In the genomic region with DNA sequence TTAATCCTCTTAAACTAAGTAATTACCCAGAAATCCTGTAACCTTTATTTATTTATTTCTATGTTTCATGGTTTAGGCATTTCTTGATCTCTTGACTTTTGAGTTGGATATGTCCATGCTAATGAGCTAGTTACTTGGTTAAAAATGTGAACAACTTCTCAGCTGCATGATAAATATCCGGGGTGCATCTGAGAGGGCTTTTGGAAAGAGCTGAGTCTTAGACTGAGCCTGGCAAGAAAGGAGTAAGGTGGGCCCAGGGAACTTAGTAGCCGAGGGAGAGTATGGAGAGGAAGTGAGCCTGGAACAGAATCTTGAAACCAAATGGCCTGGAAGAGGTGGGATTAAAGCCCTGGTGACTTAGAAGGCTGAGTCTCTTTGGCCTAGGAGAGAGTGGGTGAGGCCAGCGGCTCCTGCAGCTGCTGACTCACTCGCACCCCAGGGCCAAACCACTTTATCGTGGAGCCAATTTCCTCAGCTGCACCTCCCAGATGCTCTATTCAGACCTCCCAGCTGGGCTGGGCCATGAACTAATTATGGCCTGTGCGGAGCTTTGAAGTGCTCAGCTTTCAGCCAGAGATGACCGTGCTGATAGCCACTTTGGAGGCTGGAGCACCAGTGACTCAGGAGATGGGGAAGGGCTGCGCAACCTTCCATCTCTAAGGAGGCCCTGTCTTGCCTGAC, we compare ENCODE assay signal across 12 cellular contexts. TPM values are rescaled to one million over a fixed set of nuclear protein-coding genes. Genes with fewer than 3 reads are reported as not detected.
DNase-seq lines count a peak whose midpoint lies in the region; ATAC-seq, FAIRE-seq and TF ChIP-seq lines count a peak whose summit lies in the region.
"Had no signal": no experiment of that assay in that cellular context is flagged by ENCODE, and none has a peak within 500 bp of the region (broad histone marks: within the 10 kb centered on the region; RNA-seq: fewer than 3 reads in every experiment).

No MANE protein-coding gene starts in this region.

- DNase-seq in DMS153 (lab: John Stamatoyannopoulos, UW) = peak; percentile 70
- DNase-seq in DMS153 treated with DMSO at 0.1 percent for 48 hours (lab: John Stamatoyannopoulos, UW; ENCODE audit: unreplicated experiment) = no peak
- peak; percentile 78 for DNase-seq in NOMO-1 treated with dmso at 0.1 percent for 144 hours (lab: John Stamatoyannopoulos, UW; ENCODE audit: unreplicated experiment)
- peak; percentile 1 to 97 for DNase-seq in fibroblast of lung (ENCODE audit: low read depth in 2 of 2)
- DNase-seq in small intestine = peak; percentile 42
- no peak for DNase-seq in stimulated activated CD8-positive, alpha-beta memory T cell treated with anti-CD3 and anti-CD28 coated beads, Interleukin-4, amount 100 ng/mL, for 48 hours
- DNase-seq in kidney glomerular epithelial cell (lab: John Stamatoyannopoulos, UW) = no peak
- no peak for DNase-seq in activated CD8-positive, alpha-beta T cell treated with anti-CD3 and anti-CD28 coated beads, Interleukin-2, amount 10 ng/mL, durations not matched to agents 7 days and 5 days

- 19 to 56% (median 29%) methylated on average over 8 of the region's 8 CpGs for WGBS in small intestine, 3 donors

- H3K36me3 ChIP-seq in fibroblast of lung (ENCODE audit: control insufficient read depth, insufficient read depth, low read length) (no peaks in the 10 kb centered on the region), small intestine (ENCODE audit: control insufficient read depth in 2 of 2, insufficient read depth in 2 of 2, low read length in 2 of 2) (no peaks in the 10 kb centered on the region)
- H3K36me3 ChIP-seq: thoracic aorta had no signal

- H3K79me2 ChIP-seq in fibroblast of lung (ENCODE audit: control insufficient read depth, insufficient read depth, low read length) = no peaks in the 10 kb centered on the region

- no peak overlapping the region for H2AFZ ChIP-seq in fibroblast of lung (ENCODE audit: low read length)

- no peak for FAIRE-seq in small intestine (lab: Jason Lieb, UNC)

- CTCF ChIA-PET in activated CD8-positive, alpha-beta T cell treated with anti-CD3 and anti-CD28 coated beads, Interleukin-2, amount 10 ng/mL, durations not matched to agents 7 days and 5 days (lab: Charles Lee) = interaction anchor here (1.1 kb wide), 1 partner anchor 107 kb away, joined by 3 read pairs; no protein-coding TSS in a partner anchor

- H3K4me2 ChIP-seq in fibroblast of lung (ENCODE audit: extremely low read depth, insufficient read depth, low read length) = peak overlapping the region; percentile 23

- H3K27ac Mint-ChIP-seq in activated CD8-positive, alpha-beta T cell treated with anti-CD3 and anti-CD28 coated beads, Interleukin-2, amount 10 ng/mL, durations not matched to agents 7 days and 5 days = no peak overlapping the region
- H3K27ac Mint-ChIP-seq: nephron had no signal

- H4K20me1 ChIP-seq in fibroblast of lung (ENCODE audit: control insufficient read depth, extremely low read depth, insufficient read depth, low read length) = no peaks in the 10 kb centered on the region

- peaks cover 3% of the 10 kb centered on the region for H3K27me3 Mint-ChIP-seq in activated CD8-positive, alpha-beta T cell treated with anti-CD3 and anti-CD28 coated beads, Interleukin-2, amount 10 ng/mL, durations not matched to agents 7 days and 5 days (ENCODE audit: low read depth)

- POLR2A ChIA-PET in activated CD8-positive, alpha-beta T cell treated with anti-CD3 and anti-CD28 coated beads, Interleukin-2, amount 10 ng/mL, durations not matched to agents 7 days and 5 days (lab: Charles Lee) = no interaction called here

- H3K9me3 Mint-ChIP-seq in activated CD8-positive, alpha-beta T cell treated with anti-CD3 and anti-CD28 coated beads, Interleukin-2, amount 10 ng/mL, durations not matched to agents 7 days and 5 days (ENCODE audit: insufficient read depth) = no peaks in the 10 kb centered on the region
- H3K9me3 Mint-ChIP-seq: nephron had no signal

- TF ChIP-seq CTCF in fibroblast of lung (conservative IDR thresholded peaks at IDR 0.05 in 1 of 2, IDR thresholded peaks at IDR 0.05 in 1 of 2; ENCODE audit: low read depth in 1 of 2, low read length in 2 of 2) = no peak

- peaks cover 3% of the 10 kb centered on the region for H3K27me3 ChIP-seq in fibroblast of lung (ENCODE audit: control insufficient read depth, insufficient read depth, low read length)
- H3K27me3 ChIP-seq in small intestine (ENCODE audit: control insufficient read depth in 2 of 2, insufficient read depth in 2 of 2, low read length in 2 of 2) = no peaks in the 10 kb centered on the region
- H3K27me3 ChIP-seq: body of pancreas had no signal

- ATAC-seq in activated CD8-positive, alpha-beta T cell treated with anti-CD3 and anti-CD28 coated beads, Interleukin-2, amount 10 ng/mL, durations not matched to agents 7 days and 5 days = no peak
- ATAC-seq: body of pancreas had no signal

- H3K9ac ChIP-seq in fibroblast of lung (ENCODE audit: insufficient read depth, low read length) = no peak overlapping the region

- H3K4me3 ChIP-seq in fibroblast of lung (replicated peaks in 1 of 4; ENCODE audit: control extremely low read depth in 1 of 4, insufficient read depth in 1 of 4, low read depth in 3 of 4, low read length in 4 of 4) (no peak overlapping the region), small intestine (ENCODE audit: low read depth in 1 of 2, low read length in 2 of 2) (no peak overlapping the region)
- H3K4me3 ChIP-seq: body of pancreas, thoracic aorta had no signal

- H3K4me1 ChIP-seq in fibroblast of lung (ENCODE audit: control insufficient read depth, extremely low read depth, insufficient read depth, low read length) (no peaks in the 10 kb centered on the region), small intestine (ENCODE audit: control insufficient read depth in 2 of 2, insufficient read depth in 1 of 2, low read depth in 1 of 2, low read length in 1 of 2) (peaks cover 0 to 2% of the 10 kb centered on the region in 2 donors)
- H3K4me1 ChIP-seq: body of pancreas had no signal

- H3K4me1 Mint-ChIP-seq in activated CD8-positive, alpha-beta T cell treated with anti-CD3 and anti-CD28 coated beads, Interleukin-2, amount 10 ng/mL, durations not matched to agents 7 days and 5 days (ENCODE audit: low read depth) = no peaks in the 10 kb centered on the region
- H3K4me1 Mint-ChIP-seq: nephron had no signal

- H3K9me3 ChIP-seq in fibroblast of lung (ENCODE audit: control insufficient read depth, insufficient read depth, low read depth, low read length) (no peaks in the 10 kb centered on the region), small intestine (ENCODE audit: control insufficient read depth, low read depth) (no peaks in the 10 kb centered on the region)
- H3K9me3 ChIP-seq: body of pancreas, thoracic aorta had no signal

- H3K4me3 Mint-ChIP-seq in activated CD8-positive, alpha-beta T cell treated with anti-CD3 and anti-CD28 coated beads, Interleukin-2, amount 10 ng/mL, durations not matched to agents 7 days and 5 days = no peak overlapping the region
- H3K4me3 Mint-ChIP-seq: nephron had no signal

- H3K36me3 Mint-ChIP-seq in activated CD8-positive, alpha-beta T cell treated with anti-CD3 and anti-CD28 coated beads, Interleukin-2, amount 10 ng/mL, durations not matched to agents 7 days and 5 days (ENCODE audit: low read depth) = no peaks in the 10 kb centered on the region

- H3K27ac ChIP-seq in fibroblast of lung (ENCODE audit: insufficient read depth, low read length) = peak overlapping the region; percentile 86
- H3K27ac ChIP-seq in small intestine (ENCODE audit: low read depth in 1 of 2, low read length in 1 of 2) = no peak overlapping the region
- H3K27ac ChIP-seq: 22Rv1, body of pancreas, thoracic aorta had no signal

RNA-seq across cellular contexts. Expression of gene TGM3, which starts 19.1 kb away (rescaled TPM):
- total RNA-seq in fibroblast of lung = under 0.01 TPM in 1 of 2 replicates, not detected in the other
- polyA plus RNA-seq in fibroblast of lung (not detected in 2 replicates), small intestine (1 to 10 TPM in 2 of 3 donors, under 1 TPM in 1; 0.39 to 1.6 (median 1.4) TPM)
- polyA plus RNA-seq in fibroblast of lung (2012) = not detected in 2 replicates
- polyA minus RNA-seq in fibroblast of lung (ENCODE audit: low replicate concordance) = not detected in 2 replicates
- total RNA-seq in activated CD8-positive, alpha-beta T cell treated with anti-CD3 and anti-CD28 coated beads, Interleukin-2, amount 10 ng/mL, durations not matched to agents 7 days and 5 days = not detected

Comparison
In these comparisons a context has a peak if more than half of its experiments do, and no peak if none do; other contexts are left out.
1. DNase-seq: peak in DMS153 (single experiment), NOMO-1 treated with dmso at 0.1 percent for 144 hours (single experiment), fibroblast of lung (2 of 2) and small intestine (single experiment); none in DMS153 treated with DMSO at 0.1 percent for 48 hours (single experiment), stimulated activated CD8-positive, alpha-beta memory T cell treated with anti-CD3 and anti-CD28 coated beads, Interleukin-4, amount 100 ng/mL, for 48 hours (single experiment), kidney glomerular epithelial cell (single experiment) and activated CD8-positive, alpha-beta T cell treated with anti-CD3 and anti-CD28 coated beads, Interleukin-2, amount 10 ng/mL, durations not matched to agents 7 days and 5 days (single experiment).